In genomic region chr1:225651376-225651871, GRCh38 we compare ENCODE assay signal across 9 cellular contexts. TPM values are rescaled to one million over a fixed set of nuclear protein-coding genes. Genes with fewer than 3 reads are reported as not detected.
DNase-seq lines count a peak whose midpoint lies in the region; ATAC-seq and TF ChIP-seq lines count a peak whose summit lies in the region.
"Had no signal": no experiment of that assay in that cellular context is flagged by ENCODE, and none has a peak within 500 bp of the region (broad histone marks: within the 10 kb centered on the region; RNA-seq: fewer than 3 reads in every experiment).

No MANE protein-coding gene starts in this region.

- H3K36me3 Mint-ChIP-seq in activated CD8-positive, alpha-beta T cell treated with anti-CD3 and anti-CD28 coated beads for 36 hours (ENCODE audit: low read depth), result no peaks in the 10 kb centered on the region
- H3K36me3 Mint-ChIP-seq in activated CD8-positive, alpha-beta T cell treated with anti-CD3 and anti-CD28 coated beads, Interleukin-2, amount 10 ng/mL, durations not matched to agents 7 days and 5 days (ENCODE audit: low read depth), result peaks cover 2% of the 10 kb centered on the region
- no peaks in the 10 kb centered on the region for H3K36me3 Mint-ChIP-seq in activated CD4-positive, alpha-beta memory T cell treated with anti-CD3 and anti-CD28 coated beads for 36 hours

- H3K4me3 Mint-ChIP-seq in activated CD8-positive, alpha-beta T cell treated with anti-CD3 and anti-CD28 coated beads for 36 hours, result peak overlapping the region; percentile 79
- no peak overlapping the region for H3K4me3 Mint-ChIP-seq in activated CD8-positive, alpha-beta T cell treated with anti-CD3 and anti-CD28 coated beads, Interleukin-2, amount 10 ng/mL, durations not matched to agents 7 days and 5 days
- peak overlapping the region; percentile 82 for H3K4me3 Mint-ChIP-seq in activated CD4-positive, alpha-beta memory T cell treated with anti-CD3 and anti-CD28 coated beads for 36 hours

- no peak for ATAC-seq in activated CD8-positive, alpha-beta T cell treated with anti-CD3 and anti-CD28 coated beads for 36 hours
- ATAC-seq in activated CD8-positive, alpha-beta T cell treated with anti-CD3 and anti-CD28 coated beads, Interleukin-2, amount 10 ng/mL, durations not matched to agents 7 days and 5 days, result no peak
- ATAC-seq in HG03039 (IDR thresholded peaks at IDR 0.05; ENCODE audit: unreplicated experiment) (no peak), HG02763 (IDR thresholded peaks at IDR 0.05; ENCODE audit: unreplicated experiment) (no peak)

- H3K9me3 ChIP-seq in iPS-18c (ENCODE audit: control insufficient read depth, insufficient read depth, low read length), result no peaks in the 10 kb centered on the region

- H3K4me1 Mint-ChIP-seq in activated CD8-positive, alpha-beta T cell treated with anti-CD3 and anti-CD28 coated beads for 36 hours (ENCODE audit: low read depth), result peaks cover 8% of the 10 kb centered on the region
- H3K4me1 Mint-ChIP-seq in activated CD8-positive, alpha-beta T cell treated with anti-CD3 and anti-CD28 coated beads, Interleukin-2, amount 10 ng/mL, durations not matched to agents 7 days and 5 days (ENCODE audit: low read depth), result peaks cover 11% of the 10 kb centered on the region
- peaks cover 13% of the 10 kb centered on the region for H3K4me1 Mint-ChIP-seq in activated CD4-positive, alpha-beta memory T cell treated with anti-CD3 and anti-CD28 coated beads for 36 hours (ENCODE audit: low read depth)

- H3K9me3 Mint-ChIP-seq in activated CD8-positive, alpha-beta T cell treated with anti-CD3 and anti-CD28 coated beads for 36 hours, result no peaks in the 10 kb centered on the region
- H3K9me3 Mint-ChIP-seq in activated CD8-positive, alpha-beta T cell treated with anti-CD3 and anti-CD28 coated beads, Interleukin-2, amount 10 ng/mL, durations not matched to agents 7 days and 5 days (ENCODE audit: insufficient read depth), result no peaks in the 10 kb centered on the region
- H3K9me3 Mint-ChIP-seq in activated CD4-positive, alpha-beta memory T cell treated with anti-CD3 and anti-CD28 coated beads for 36 hours, result no peaks in the 10 kb centered on the region
- H3K9me3 Mint-ChIP-seq: dendritic cell treated with granulocyte-macrophage colony-stimulating factor and Interleukin-4, amounts not matched to agents 40 ng/mL and 50 ng/mL, for 4 days had no signal

- TF ChIP-seq CTCF in activated CD8-positive, alpha-beta T cell treated with anti-CD3 and anti-CD28 coated beads for 36 hours (IDR thresholded peaks at IDR 0.05), result no peak

- H3K27ac Mint-ChIP-seq in activated CD8-positive, alpha-beta T cell treated with anti-CD3 and anti-CD28 coated beads for 36 hours, result no peak overlapping the region
- H3K27ac Mint-ChIP-seq in activated CD8-positive, alpha-beta T cell treated with anti-CD3 and anti-CD28 coated beads, Interleukin-2, amount 10 ng/mL, durations not matched to agents 7 days and 5 days, result no peak overlapping the region
- no peak overlapping the region for H3K27ac Mint-ChIP-seq in activated CD4-positive, alpha-beta memory T cell treated with anti-CD3 and anti-CD28 coated beads for 36 hours

- intact Hi-C loops in activated CD8-positive, alpha-beta T cell treated with anti-CD3 and anti-CD28 coated beads for 36 hours (cut with micrococcal nuclease), result no loop called here
- intact Hi-C loops in activated CD4-positive, alpha-beta memory T cell treated with anti-CD3 and anti-CD28 coated beads for 36 hours (cut with micrococcal nuclease), result loop anchor here (5.0 kb wide), 2 partner anchors 126 to 174 kb away; partner anchors contain the start of gene SRP9

- POLR2A ChIA-PET in activated CD8-positive, alpha-beta T cell treated with anti-CD3 and anti-CD28 coated beads for 36 hours (lab: Charles Lee), result no interaction called here
- POLR2A ChIA-PET in activated CD8-positive, alpha-beta T cell treated with anti-CD3 and anti-CD28 coated beads, Interleukin-2, amount 10 ng/mL, durations not matched to agents 7 days and 5 days (lab: Charles Lee), result no interaction called here
- POLR2A ChIA-PET in activated CD4-positive, alpha-beta memory T cell treated with anti-CD3 and anti-CD28 coated beads for 36 hours (lab: Charles Lee), result no interaction called here

- peaks cover 36% of the 10 kb centered on the region for H3K27me3 Mint-ChIP-seq in activated CD8-positive, alpha-beta T cell treated with anti-CD3 and anti-CD28 coated beads for 36 hours
- H3K27me3 Mint-ChIP-seq in activated CD8-positive, alpha-beta T cell treated with anti-CD3 and anti-CD28 coated beads, Interleukin-2, amount 10 ng/mL, durations not matched to agents 7 days and 5 days (ENCODE audit: low read depth), result peaks cover 53% of the 10 kb centered on the region
- H3K27me3 Mint-ChIP-seq in activated CD4-positive, alpha-beta memory T cell treated with anti-CD3 and anti-CD28 coated beads for 36 hours, result peaks cover 28% of the 10 kb centered on the region

- DNase-seq in activated CD8-positive, alpha-beta T cell treated with anti-CD3 and anti-CD28 coated beads for 36 hours, result no peak
- DNase-seq in activated CD8-positive, alpha-beta T cell treated with anti-CD3 and anti-CD28 coated beads, Interleukin-2, amount 10 ng/mL, durations not matched to agents 7 days and 5 days, result no peak
- no peak for DNase-seq in activated CD4-positive, alpha-beta memory T cell treated with anti-CD3 and anti-CD28 coated beads for 36 hours
- DNase-seq in superior temporal gyrus (ENCODE audit: extremely low spot score) (peak; percentile 72), NCI-H1048 (lab: John Stamatoyannopoulos, UW) (no peak)

- CTCF ChIA-PET in activated CD8-positive, alpha-beta T cell treated with anti-CD3 and anti-CD28 coated beads for 36 hours (lab: Charles Lee), result interaction anchor here (0.6 to 0.9 kb wide), 2 partner anchors 30 to 1585 kb away, joined by 3 to 4 read pairs; no protein-coding TSS in a partner anchor
- CTCF ChIA-PET in activated CD8-positive, alpha-beta T cell treated with anti-CD3 and anti-CD28 coated beads, Interleukin-2, amount 10 ng/mL, durations not matched to agents 7 days and 5 days (lab: Charles Lee), result no interaction called here
- CTCF ChIA-PET in activated CD4-positive, alpha-beta memory T cell treated with anti-CD3 and anti-CD28 coated beads for 36 hours (lab: Charles Lee), result no interaction called here

- H3K4me3 ChIP-seq in iPS-18c (ENCODE audit: insufficient read depth, low read depth, low read length), result peak overlapping the region; percentile 95

RNA-seq across cellular contexts. Expression of gene ENAH, which starts 1.5 kb away (rescaled TPM):
- total RNA-seq in activated CD8-positive, alpha-beta T cell treated with anti-CD3 and anti-CD28 coated beads for 36 hours, result under 1 TPM; 0.51 to 0.65 TPM
- not detected for total RNA-seq in activated CD8-positive, alpha-beta T cell treated with anti-CD3 and anti-CD28 coated beads, Interleukin-2, amount 10 ng/mL, durations not matched to agents 7 days and 5 days
- total RNA-seq in activated CD4-positive, alpha-beta memory T cell treated with anti-CD3 and anti-CD28 coated beads for 36 hours, result under 1 TPM; 0.80 to 0.95 TPM
